ENCODE assay signal across 8 cellular contexts in the genomic region with DNA sequence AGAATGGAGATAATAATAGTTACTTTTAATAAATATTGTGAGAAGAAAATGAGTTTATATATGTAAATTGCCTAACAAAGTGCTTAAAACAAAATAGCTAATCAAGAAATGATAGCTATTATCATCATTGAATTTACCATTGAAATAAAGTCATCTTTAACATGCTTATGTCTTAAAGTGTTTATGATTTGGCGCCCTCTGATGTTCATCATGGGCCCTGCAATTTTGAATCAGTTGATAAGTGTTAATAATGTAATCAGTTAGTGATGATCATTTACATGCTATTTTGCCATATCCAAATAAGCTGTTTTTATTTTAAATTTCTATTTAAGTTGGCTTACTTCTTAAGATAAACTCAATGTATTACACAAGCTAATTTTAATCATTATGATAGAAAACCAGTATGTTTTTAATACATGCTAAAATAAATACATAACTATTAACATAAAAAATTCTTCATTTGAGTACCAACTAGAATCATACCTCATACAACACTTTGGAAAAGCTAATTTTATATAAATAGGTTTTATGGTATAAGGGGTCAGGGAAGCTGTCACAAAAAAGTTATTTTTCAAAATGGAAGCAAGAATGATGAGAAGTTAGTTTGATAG. TPM values are rescaled to one million over a fixed set of nuclear protein-coding genes. Genes with fewer than 3 reads are reported as not detected.
DNase-seq lines count a peak whose midpoint lies in the region; ATAC-seq and TF ChIP-seq lines count a peak whose summit lies in the region.

No MANE protein-coding gene starts in this region.

- H2AFZ ChIP-seq in Loucy (ENCODE audit: low read length) (no peak overlapping the region), SK-N-SH (ENCODE audit: low read depth) (no peak overlapping the region)

- no peak for TF ChIP-seq EP300 in SK-N-SH (IDR thresholded peaks at IDR 0.05; ENCODE audit: borderline replicate concordance in 1 of 2, low read depth in 1 of 2, low read length in 1 of 2)

- POLR2A ChIA-PET in SK-N-SH (lab: Yijun Ruan, JAX): no interaction called here

- ATAC-seq in lower lobe of right lung: no peak

- TF ChIP-seq CTCF in 22Rv1 (IDR thresholded peaks at IDR 0.05) (peak; percentile 87), GM12875 (IDR thresholded peaks at IDR 0.05; ENCODE audit: borderline replicate concordance, insufficient read depth, low read depth, low read length) (peak; percentile 40; the same call in 1 of the 2 replicates), Loucy (conservative IDR thresholded peaks at IDR 0.05; ENCODE audit: low read length) (peak; percentile 94), SK-N-SH (IDR thresholded peaks at IDR 0.05) (peak; percentile 96), lower lobe of right lung (IDR thresholded peaks at IDR 0.05) (peak; percentile 81), thyroid gland (IDR thresholded peaks at IDR 0.05) (peak; percentile 64 to 91 (median 80))

- H3K9ac ChIP-seq in Loucy (ENCODE audit: low read depth, low read length, poor library complexity, severe bottlenecking): no peak overlapping the region
- H3K9ac ChIP-seq in SK-N-SH: no peak overlapping the region

- intact Hi-C loops in lower lobe of right lung (cut with DNase I): loop anchor here (5.0 kb wide), 1 partner anchor 242 kb away; no protein-coding TSS in a partner anchor
- intact Hi-C loops in thyroid gland (cut with DNase I): loop anchor here (5.0 kb wide), 1 partner anchor 242 kb away; no protein-coding TSS in a partner anchor

- 0% methylated on average over 1 of the region's 1 CpG for WGBS in SK-N-SH (ENCODE audit: low lambda C conversion rate)
- 0% methylated on average over 1 of the region's 1 CpG for WGBS in thyroid gland, 2 donors

- H3K36me3 ChIP-seq in Loucy (ENCODE audit: insufficient read depth, low read length) (no peaks in the 10 kb centered on the region), SK-N-SH (replicated peaks in 1 of 2; ENCODE audit: control insufficient read depth in 1 of 2, insufficient read depth in 2 of 2, low read length in 1 of 2) (no peaks in the 10 kb centered on the region), lower lobe of right lung (no peaks in the 10 kb centered on the region), thyroid gland (no peaks in the 10 kb centered on the region)

- H3K4me1 ChIP-seq in Loucy (ENCODE audit: insufficient read depth, low read length, poor library complexity, severe bottlenecking): no peaks in the 10 kb centered on the region
- H3K4me1 ChIP-seq in SK-N-SH (ENCODE audit: control insufficient read depth in 1 of 2, insufficient read depth in 2 of 2, low read depth in 1 of 2, low read length in 1 of 2): no peaks in the 10 kb centered on the region
- H3K4me1 ChIP-seq in lower lobe of right lung: no peaks in the 10 kb centered on the region
- H3K4me1 ChIP-seq in thyroid gland: no peaks in the 10 kb centered on the region

- no peak for TF ChIP-seq POLR2A in thyroid gland (IDR thresholded peaks at IDR 0.05)

- H3K9me3 ChIP-seq in Loucy (ENCODE audit: insufficient read depth, low read depth, low read length) (peaks cover 8% of the 10 kb centered on the region; the same call in 1 of the 2 replicates), SK-N-SH (0 out of 2 replicates have a peak, but pooled peaks cover 9% of the 10 kb centered on the region), lower lobe of right lung (peaks cover 27% of the 10 kb centered on the region), thyroid gland (no peaks in the 10 kb centered on the region)

- H3K4me3 ChIP-seq in GM12875 (ENCODE audit: low read depth, low read length) (no peak overlapping the region), Loucy (ENCODE audit: low read length, poor library complexity, severe bottlenecking) (no peak overlapping the region), SK-N-SH (ENCODE audit: low read depth in 2 of 2, low read length in 1 of 2) (no peak overlapping the region; a peak in 1 of 4 replicates), lower lobe of right lung (no peak overlapping the region), thyroid gland (replicated peaks in 1 of 3) (no peak overlapping the region)

- H3K9me2 ChIP-seq in Loucy (replicated peaks; ENCODE audit: low read depth, low read length) (no peaks in the 10 kb centered on the region), SK-N-SH (no peaks in the 10 kb centered on the region)

- H3K79me2 ChIP-seq in Loucy (ENCODE audit: insufficient read depth, low read length): no peaks in the 10 kb centered on the region
- no peaks in the 10 kb centered on the region for H3K79me2 ChIP-seq in SK-N-SH (ENCODE audit: insufficient read depth)

- peak; percentile 30 for DNase-seq in SK-N-SH
- peak; percentile 51 for DNase-seq in cerebellar cortex (ENCODE audit: low spot score)
- DNase-seq in lower lobe of right lung: no peak
- DNase-seq in thyroid gland: peak; percentile 58 to 65
- no peak for DNase-seq in T1000 (lab: John Stamatoyannopoulos, UW)

- TF ChIP-seq RAD21 in SK-N-SH (IDR thresholded peaks at IDR 0.05; ENCODE audit: low read length): peak; percentile 63

- CTCF ChIA-PET in SK-N-SH (lab: Yijun Ruan, JAX): interaction anchor here (0.6 to 1.9 kb wide), 26 partner anchors 8 to 1635 kb away, joined by 3 to 12 read pairs (median 4); no protein-coding TSS in a partner anchor

- H3K27ac ChIP-seq in 22Rv1 (no peak overlapping the region), SK-N-SH (ENCODE audit: low read depth in 2 of 2, low read length in 1 of 2) (no peak overlapping the region), lower lobe of right lung (no peak overlapping the region), thyroid gland (no peak overlapping the region)

- H3K4me2 ChIP-seq in Loucy (ENCODE audit: low read depth, low read length, poor library complexity, severe bottlenecking): no peak overlapping the region
- H3K4me2 ChIP-seq in SK-N-SH: no peak overlapping the region

- no peaks in the 10 kb centered on the region for H3K27me3 ChIP-seq in Loucy (ENCODE audit: insufficient read depth, low read length, poor library complexity, severe bottlenecking)
- no peaks in the 10 kb centered on the region; the same call in 1 of the 2 replicates for H3K27me3 ChIP-seq in SK-N-SH (ENCODE audit: insufficient read depth)
- no peaks in the 10 kb centered on the region for H3K27me3 ChIP-seq in lower lobe of right lung (ENCODE audit: low read depth)
- no peaks in the 10 kb centered on the region for H3K27me3 ChIP-seq in thyroid gland

- H3F3A ChIP-seq in Loucy (ENCODE audit: low read depth) (no peaks in the 10 kb centered on the region), SK-N-SH (replicated peaks; ENCODE audit: insufficient read depth) (no peaks in the 10 kb centered on the region)

- no peaks in the 10 kb centered on the region for H4K20me1 ChIP-seq in Loucy (ENCODE audit: insufficient read depth, low read length, poor library complexity, severe bottlenecking)
- H4K20me1 ChIP-seq in SK-N-SH (ENCODE audit: insufficient read depth): no peaks in the 10 kb centered on the region

TF ChIP-seq in SK-N-SH, 30 proteins besides CTCF, POLR2A, EP300 and RAD21:
- no peak for TF ChIP-seq TCF12 (IDR thresholded peaks at IDR 0.05)
- TF ChIP-seq SMC3 (IDR thresholded peaks at IDR 0.05; ENCODE audit: low read depth, low read length): peak; percentile 67

RNA-seq across cellular contexts. Expression of gene TPD52L1, which starts 39.2 kb away (rescaled TPM):
- polyA plus RNA-seq in SK-N-SH (2012; rRNA removed): 0.13 and 0.19 TPM in 2 replicates
- 0.14 and 0.17 TPM in 2 replicates for polyA plus RNA-seq in SK-N-SH (2012; cell fraction: cytosol; rRNA removed)
- polyA plus RNA-seq in SK-N-SH (2012; cell fraction: nucleus; rRNA removed): 0.12 TPM in 1 of 2 replicates, not detected in the other
- total RNA-seq in lower lobe of right lung (15.6 TPM), thyroid gland (100 to 1,000 TPM; 182 to 392 (median 293) TPM)

Comparison
In these comparisons a context has a peak if more than half of its experiments do, and no peak if none do; other contexts are left out.
1. CTCF ChIP-seq: peak in every context shown above with its lines; median percentile 96 in SK-N-SH; 94 in Loucy; 87 in 22Rv1; 81 in lower lobe of right lung; 80 in thyroid gland; 40 in GM12875.
2. DNase-seq: peak in SK-N-SH (single experiment), cerebellar cortex (single experiment) and thyroid gland (2 of 2); none in lower lobe of right lung (single experiment) and T1000 (single experiment).
3. RNA of gene TPD52L1, which starts 39.2 kb away (total RNA-seq): 182 to 392 TPM in thyroid gland; 15.6 TPM in lower lobe of right lung (single experiment); every median in the first group is over 10 times any median in the second.